ENCODE assay signal across 1 cellular context in the genomic region with DNA sequence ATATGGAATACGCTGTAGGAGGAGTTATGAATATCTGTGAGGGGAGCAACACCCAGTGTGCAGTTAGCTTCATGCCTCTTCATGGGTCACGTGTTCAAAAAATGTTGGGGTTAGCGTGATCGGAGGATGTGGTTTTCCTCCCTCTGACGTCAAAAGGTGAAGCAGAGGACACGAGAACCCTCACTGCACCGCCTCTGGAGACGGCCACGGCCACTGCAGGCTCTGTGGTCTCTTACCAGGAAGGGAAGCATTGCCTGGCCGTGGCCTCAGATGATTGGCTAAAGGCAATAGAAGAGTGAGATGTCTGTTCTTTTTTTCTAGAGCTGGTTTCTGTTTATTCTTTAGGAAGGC.
TF ChIP-seq lines count a peak whose summit lies in the region.

No MANE protein-coding gene starts in this region.

TF ChIP-seq in SK-N-SH treated with all-trans-retinoic acid at 6 μM for 48 hours, 23 proteins besides CTCF, POLR2A, EP300 and RAD21 (continued from another document):
- TF ChIP-seq, protein P1, sequence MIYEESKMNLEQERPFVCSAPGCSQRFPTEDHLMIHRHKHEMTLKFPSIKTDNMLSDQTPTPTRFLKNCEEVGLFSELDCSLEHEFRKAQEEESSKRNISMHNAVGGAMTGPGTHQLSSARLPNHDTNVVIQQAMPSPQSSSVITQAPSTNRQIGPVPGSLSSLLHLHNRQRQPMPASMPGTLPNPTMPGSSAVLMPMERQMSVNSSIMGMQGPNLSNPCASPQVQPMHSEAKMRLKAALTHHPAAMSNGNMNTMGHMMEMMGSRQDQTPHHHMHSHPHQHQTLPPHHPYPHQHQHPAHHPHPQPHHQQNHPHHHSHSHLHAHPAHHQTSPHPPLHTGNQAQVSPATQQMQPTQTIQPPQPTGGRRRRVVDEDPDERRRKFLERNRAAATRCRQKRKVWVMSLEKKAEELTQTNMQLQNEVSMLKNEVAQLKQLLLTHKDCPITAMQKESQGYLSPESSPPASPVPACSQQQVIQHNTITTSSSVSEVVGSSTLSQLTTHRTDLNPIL (CRISPR knock-in tag; IDR thresholded peaks at IDR 0.05; ENCODE audit: low read depth) = no peak
TF ChIP-seq in SK-N-SH treated with all-trans-retinoic acid at 6 μM for 48 hours: peak in this region for 0.
